ENCODE assay signal across 1 cellular context in genomic region chr6:142842423-142843261, GRCh38.
A peak's percentile ranks its signal among the peaks of the same experiment; 100 is the strongest.
TF ChIP-seq lines count a peak whose summit lies in the region.

No MANE protein-coding gene starts in this region.

TF ChIP-seq in GM12878, 131 proteins besides CTCF, POLR2A, EP300 and RAD21 (continued from another document):
- TF ChIP-seq MYB (IDR thresholded peaks at IDR 0.05; ENCODE audit: borderline replicate concordance, low read depth, low read length) (no peak), SUZ12 (IDR thresholded peaks at IDR 0.05; ENCODE audit: unreplicated experiment) (no peak), SMAD5 (IDR thresholded peaks at IDR 0.05; ENCODE audit: low read depth) (peak; percentile 61; the same call in 1 of the 2 replicates), SREBF2 (IDR thresholded peaks at IDR 0.05; ENCODE audit: low read length) (no peak)
